Comparison of ENCODE assay signal across 8 cellular contexts in the genomic region with DNA sequence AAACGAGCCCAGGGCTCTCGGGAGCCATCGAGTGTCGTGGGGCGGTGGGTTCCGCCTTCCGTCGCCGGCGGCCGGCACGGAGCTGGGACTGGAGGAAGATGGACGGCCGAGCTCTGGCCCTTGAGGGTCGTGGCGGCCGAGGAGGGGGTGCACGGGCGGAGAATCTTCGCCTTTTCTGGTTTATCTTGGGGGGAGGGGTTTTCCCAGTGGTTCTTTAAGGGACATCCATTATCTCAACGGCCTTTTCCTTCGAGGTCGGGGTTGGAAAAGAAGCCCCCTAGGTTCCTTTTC. TPM values are rescaled to one million over a fixed set of nuclear protein-coding genes. Genes with fewer than 3 reads are reported as not detected.
DNase-seq lines count a peak whose midpoint lies in the region; ATAC-seq and TF ChIP-seq lines count a peak whose summit lies in the region.

No MANE protein-coding gene starts in this region.

- H3K27ac ChIP-seq in OCI-LY1 (ENCODE audit: low read depth, low read length, poor library complexity, severe bottlenecking), result peak overlapping the region; percentile 74
- peak overlapping the region; percentile 95 for H3K27ac ChIP-seq in neural cell (ENCODE audit: low read length)

- no peaks in the 10 kb centered on the region for H3K27me3 Mint-ChIP-seq in activated CD4-positive, alpha-beta T cell treated with anti-CD3 and anti-CD28 coated beads, Interleukin-2, amount 10 ng/mL, durations not matched to agents 24 days and 14 days
- H3K27me3 Mint-ChIP-seq in endothelial cell (ENCODE audit: unreplicated experiment), result peaks cover 5% of the 10 kb centered on the region

- intact Hi-C loops in activated CD4-positive, alpha-beta T cell treated with anti-CD3 and anti-CD28 coated beads, Interleukin-2, amount 10 ng/mL, durations not matched to agents 24 days and 14 days (cut with micrococcal nuclease), result loop anchor here (1.0 to 5.0 kb wide), 8 partner anchors 121 to 391 kb away; partner anchors contain the start of genes DDX50, DNA2, RUFY2 and SLC25A16

- no peak for DNase-seq in activated CD4-positive, alpha-beta T cell treated with anti-CD3 and anti-CD28 coated beads, Interleukin-2, amount 10 ng/mL, durations not matched to agents 24 days and 14 days
- DNase-seq in activated CD4-positive, alpha-beta T cell treated with anti-CD3 and anti-CD28 coated beads for 4 hours, result no peak
- DNase-seq in endothelial cell (ENCODE audit: low spot score) (no peak), NCI-H1092 (lab: John Stamatoyannopoulos, UW) (no peak), putamen (ENCODE audit: low spot score) (no peak)

- H3K4me3 ChIP-seq in OCI-LY1 (ENCODE audit: low read depth, low read length, poor library complexity, severe bottlenecking), result peak overlapping the region; percentile 99
- peak overlapping the region; percentile 98 for H3K4me3 ChIP-seq in neural cell (ENCODE audit: low read length)

- H3K4me2 ChIP-seq in OCI-LY1 (ENCODE audit: low read length) (peak overlapping the region; percentile 90), neural cell (ENCODE audit: low read length) (peak overlapping the region; percentile 94)

- TF ChIP-seq CTCF in OCI-LY1 (IDR thresholded peaks at IDR 0.05; ENCODE audit: low read length), result no peak
- TF ChIP-seq CTCF in endothelial cell (IDR thresholded peaks at IDR 0.05; ENCODE audit: unreplicated experiment), result no peak
- TF ChIP-seq CTCF in neural cell (IDR thresholded peaks at IDR 0.05; ENCODE audit: poor library complexity, severe bottlenecking), result no peak

- peak overlapping the region; percentile 95 for H3K4me3 Mint-ChIP-seq in activated CD4-positive, alpha-beta T cell treated with anti-CD3 and anti-CD28 coated beads, Interleukin-2, amount 10 ng/mL, durations not matched to agents 24 days and 14 days
- peak overlapping the region; percentile 87 for H3K4me3 Mint-ChIP-seq in endothelial cell (ENCODE audit: unreplicated experiment)

- H3K27me3 ChIP-seq in OCI-LY1 (ENCODE audit: insufficient read depth, low read length) (no peaks in the 10 kb centered on the region), neural cell (ENCODE audit: insufficient read depth, low read depth, low read length) (no peaks in the 10 kb centered on the region)

- H4K20me1 ChIP-seq in OCI-LY1 (ENCODE audit: insufficient read depth, low read length) (no peaks in the 10 kb centered on the region), neural cell (ENCODE audit: insufficient read depth) (no peaks in the 10 kb centered on the region)

- no peak for TF ChIP-seq RAD21 in neural cell (conservative IDR thresholded peaks at IDR 0.05)

- H3K36me3 ChIP-seq in OCI-LY1 (ENCODE audit: insufficient read depth, low read length), result peaks cover 42% of the 10 kb centered on the region
- H3K36me3 ChIP-seq in neural cell (ENCODE audit: insufficient read depth, low read length), result no peaks in the 10 kb centered on the region

- H2AFZ ChIP-seq in OCI-LY1 (ENCODE audit: low read length), result no peak overlapping the region
- H2AFZ ChIP-seq in neural cell (ENCODE audit: low read depth, low read length), result peak overlapping the region; percentile 84

- TF ChIP-seq EP300 in neural cell (conservative IDR thresholded peaks at IDR 0.05; ENCODE audit: poor library complexity, severe bottlenecking), result no peak

- no peak for ATAC-seq in HG02623 (IDR thresholded peaks at IDR 0.05; ENCODE audit: unreplicated experiment)

- H3K9ac ChIP-seq in OCI-LY1 (ENCODE audit: low read length), result peak overlapping the region; percentile 100
- H3K9ac ChIP-seq in neural cell (ENCODE audit: low read length), result peak overlapping the region; percentile 98

- H3K4me1 ChIP-seq in OCI-LY1 (ENCODE audit: insufficient read depth, low read length, severe bottlenecking), result peaks cover 14% of the 10 kb centered on the region

- H3K4me1 Mint-ChIP-seq in activated CD4-positive, alpha-beta T cell treated with anti-CD3 and anti-CD28 coated beads, Interleukin-2, amount 10 ng/mL, durations not matched to agents 24 days and 14 days, result peaks cover 16% of the 10 kb centered on the region
- peaks cover 6% of the 10 kb centered on the region for H3K4me1 Mint-ChIP-seq in endothelial cell (ENCODE audit: unreplicated experiment)

- H3F3A ChIP-seq in OCI-LY1 (ENCODE audit: insufficient read depth, low read length) (no peaks in the 10 kb centered on the region), neural cell (ENCODE audit: insufficient read depth, low read length, poor library complexity, severe bottlenecking) (no peaks in the 10 kb centered on the region)

- peaks cover 16% of the 10 kb centered on the region for H3K79me2 ChIP-seq in OCI-LY1 (ENCODE audit: insufficient read depth, low read length)
- peaks cover 35% of the 10 kb centered on the region for H3K79me2 ChIP-seq in neural cell (replicated peaks; ENCODE audit: insufficient read depth, low read length)

- H3K9me3 ChIP-seq in OCI-LY1 (ENCODE audit: low read length), result no peaks in the 10 kb centered on the region
- no peaks in the 10 kb centered on the region for H3K9me3 ChIP-seq in neural cell (ENCODE audit: low read length)

- H3K9me3 Mint-ChIP-seq in activated CD4-positive, alpha-beta T cell treated with anti-CD3 and anti-CD28 coated beads, Interleukin-2, amount 10 ng/mL, durations not matched to agents 24 days and 14 days, result peaks cover 7% of the 10 kb centered on the region
- H3K9me3 Mint-ChIP-seq in endothelial cell (ENCODE audit: unreplicated experiment), result no peaks in the 10 kb centered on the region

- H3K36me3 Mint-ChIP-seq in activated CD4-positive, alpha-beta T cell treated with anti-CD3 and anti-CD28 coated beads, Interleukin-2, amount 10 ng/mL, durations not matched to agents 24 days and 14 days (ENCODE audit: low read depth), result peaks cover 32% of the 10 kb centered on the region
- peaks cover 16% of the 10 kb centered on the region for H3K36me3 Mint-ChIP-seq in endothelial cell (ENCODE audit: low read depth, unreplicated experiment)

- H3K27ac Mint-ChIP-seq in activated CD4-positive, alpha-beta T cell treated with anti-CD3 and anti-CD28 coated beads, Interleukin-2, amount 10 ng/mL, durations not matched to agents 24 days and 14 days, result peak overlapping the region; percentile 98
- peak overlapping the region; percentile 89 for H3K27ac Mint-ChIP-seq in endothelial cell (ENCODE audit: unreplicated experiment)

- H3K9me2 ChIP-seq in OCI-LY1 (ENCODE audit: low read depth, low read length) (no peaks in the 10 kb centered on the region), neural cell (ENCODE audit: insufficient read depth, low read length) (no peaks in the 10 kb centered on the region)

TF ChIP-seq in neural cell, 6 proteins besides CTCF, POLR2A, EP300 and RAD21:
- TF ChIP-seq POLR2AphosphoS5 (IDR thresholded peaks at IDR 0.05), result no peak
- TF ChIP-seq EZH2 (IDR thresholded peaks at IDR 0.05; ENCODE audit: borderline replicate concordance, insufficient read depth, low read length, poor library complexity, severe bottlenecking), result no peak
- no peak for TF ChIP-seq SMC3 (conservative IDR thresholded peaks at IDR 0.05; ENCODE audit: poor library complexity)
- TF ChIP-seq, protein P1, sequence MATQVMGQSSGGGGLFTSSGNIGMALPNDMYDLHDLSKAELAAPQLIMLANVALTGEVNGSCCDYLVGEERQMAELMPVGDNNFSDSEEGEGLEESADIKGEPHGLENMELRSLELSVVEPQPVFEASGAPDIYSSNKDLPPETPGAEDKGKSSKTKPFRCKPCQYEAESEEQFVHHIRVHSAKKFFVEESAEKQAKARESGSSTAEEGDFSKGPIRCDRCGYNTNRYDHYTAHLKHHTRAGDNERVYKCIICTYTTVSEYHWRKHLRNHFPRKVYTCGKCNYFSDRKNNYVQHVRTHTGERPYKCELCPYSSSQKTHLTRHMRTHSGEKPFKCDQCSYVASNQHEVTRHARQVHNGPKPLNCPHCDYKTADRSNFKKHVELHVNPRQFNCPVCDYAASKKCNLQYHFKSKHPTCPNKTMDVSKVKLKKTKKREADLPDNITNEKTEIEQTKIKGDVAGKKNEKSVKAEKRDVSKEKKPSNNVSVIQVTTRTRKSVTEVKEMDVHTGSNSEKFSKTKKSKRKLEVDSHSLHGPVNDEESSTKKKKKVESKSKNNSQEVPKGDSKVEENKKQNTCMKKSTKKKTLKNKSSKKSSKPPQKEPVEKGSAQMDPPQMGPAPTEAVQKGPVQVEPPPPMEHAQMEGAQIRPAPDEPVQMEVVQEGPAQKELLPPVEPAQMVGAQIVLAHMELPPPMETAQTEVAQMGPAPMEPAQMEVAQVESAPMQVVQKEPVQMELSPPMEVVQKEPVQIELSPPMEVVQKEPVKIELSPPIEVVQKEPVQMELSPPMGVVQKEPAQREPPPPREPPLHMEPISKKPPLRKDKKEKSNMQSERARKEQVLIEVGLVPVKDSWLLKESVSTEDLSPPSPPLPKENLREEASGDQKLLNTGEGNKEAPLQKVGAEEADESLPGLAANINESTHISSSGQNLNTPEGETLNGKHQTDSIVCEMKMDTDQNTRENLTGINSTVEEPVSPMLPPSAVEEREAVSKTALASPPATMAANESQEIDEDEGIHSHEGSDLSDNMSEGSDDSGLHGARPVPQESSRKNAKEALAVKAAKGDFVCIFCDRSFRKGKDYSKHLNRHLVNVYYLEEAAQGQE (IDR thresholded peaks at IDR 0.05; ENCODE audit: borderline replicate concordance), result no peak
- TF ChIP-seq TAF1 (IDR thresholded peaks at IDR 0.05; ENCODE audit: low read depth), result no peak
- TF ChIP-seq MXI1 (conservative IDR thresholded peaks at IDR 0.05; ENCODE audit: poor library complexity, severe bottlenecking), result peak; percentile 29

RNA-seq across cellular contexts. Expression of gene CCAR1, which starts 0.6 kb away (rescaled TPM):
- 95.2 and 112 TPM in 2 replicates for total RNA-seq in activated CD4-positive, alpha-beta T cell treated with anti-CD3 and anti-CD28 coated beads, Interleukin-2, amount 10 ng/mL, durations not matched to agents 24 days and 14 days
- total RNA-seq in endothelial cell (ENCODE audit: unreplicated experiment), result 86.1 TPM
- 51.4 and 58.1 TPM in 2 replicates for polyA plus RNA-seq in neural cell
- polyA minus RNA-seq in neural cell, result 92.8 and 101 TPM in 2 replicates
